Comparison of ENCODE assay signal across 8 cellular contexts in the genomic region with DNA sequence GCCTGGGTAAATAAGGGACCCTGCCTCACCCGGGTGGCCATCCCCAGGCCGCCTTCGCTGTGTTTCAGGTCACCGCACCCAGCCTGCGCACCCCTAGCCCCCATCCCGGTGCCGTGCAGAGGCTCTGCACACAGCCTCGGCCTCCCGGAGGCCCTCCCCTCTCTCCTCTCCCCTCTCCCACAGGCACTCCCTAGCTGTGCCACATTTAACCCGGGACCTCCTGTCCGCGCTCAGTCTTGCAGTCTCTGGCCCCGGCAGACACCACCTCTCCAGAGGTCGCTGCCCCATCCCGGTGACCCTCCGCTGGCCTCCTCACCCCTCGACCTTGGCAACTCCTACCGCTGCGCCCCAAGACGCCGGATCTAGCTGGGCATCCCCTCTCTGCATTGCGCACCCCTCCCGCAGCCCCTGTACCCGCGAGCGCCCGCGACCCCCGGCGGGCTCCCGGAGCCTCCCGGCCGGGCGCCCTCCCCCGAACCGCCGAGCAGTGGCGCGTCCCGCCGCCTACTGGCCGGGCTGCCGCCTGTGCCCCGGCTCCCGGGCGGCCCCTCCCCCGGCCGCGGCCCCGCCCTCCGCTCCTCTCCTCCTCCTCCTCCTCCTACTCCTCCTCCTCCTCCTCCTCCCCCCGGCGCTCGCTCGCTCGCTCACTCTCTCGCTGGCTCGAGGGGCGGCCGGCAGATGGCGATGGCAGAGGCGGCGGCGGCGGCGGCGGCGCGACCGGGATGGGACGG. TPM values are rescaled to one million over a fixed set of nuclear protein-coding genes. Genes with fewer than 3 reads are reported as not detected.
A peak's percentile ranks its signal among the peaks of the same experiment; 100 is the strongest.
DNase-seq lines count a peak whose midpoint lies in the region; ATAC-seq, FAIRE-seq and TF ChIP-seq lines count a peak whose summit lies in the region.

Gene TMEM132B (plus strand): TSS at position 647 of the 731 bp plus-strand sequence.

- H3K9me3 Mint-ChIP-seq in activated CD4-positive, alpha-beta T cell treated with anti-CD3 and anti-CD28 coated beads, Interleukin-2, amount 10 ng/mL, durations not matched to agents 24 days and 14 days, result no peaks in the 10 kb centered on the region

- peak; percentile 41 for TF ChIP-seq CTCF in mucosa of descending colon (IDR thresholded peaks at IDR 0.05)

- H3K36me3 Mint-ChIP-seq in activated CD4-positive, alpha-beta T cell treated with anti-CD3 and anti-CD28 coated beads, Interleukin-2, amount 10 ng/mL, durations not matched to agents 24 days and 14 days (ENCODE audit: low read depth), result no peaks in the 10 kb centered on the region

- no peak within 1 kb of the TSS for H3K4me3 ChIP-seq in mucosa of descending colon

- H3K36me3 ChIP-seq in mucosa of descending colon (ENCODE audit: low read depth), result no peaks in the 10 kb centered on the region

- H3K27ac ChIP-seq in temporal lobe (ENCODE audit: low read depth, low read length), result peak within 1 kb of the TSS; percentile 27

- H3K27ac Mint-ChIP-seq in activated CD4-positive, alpha-beta T cell treated with anti-CD3 and anti-CD28 coated beads, Interleukin-2, amount 10 ng/mL, durations not matched to agents 24 days and 14 days, result no peak within 1 kb of the TSS

- no peaks in the 10 kb centered on the region for H3K9me3 ChIP-seq in mucosa of descending colon

- peaks cover 12% of the 10 kb centered on the region for H3K4me1 ChIP-seq in mucosa of descending colon (ENCODE audit: low read depth)

- no peak for FAIRE-seq in H54 (lab: Jason Lieb, UNC)

- DNase-seq in EH (ENCODE audit: low read depth) (peak; percentile 84), H54 (ENCODE audit: insufficient read length, low spot score) (peak; percentile 80), NCI-H1930 (lab: John Stamatoyannopoulos, UW) (peak; percentile 68 to 80), erythroblast (lab: John Stamatoyannopoulos, UW) (peak; percentile 75 to 84), mucosa of descending colon (peak; percentile 77 to 87 (median 80)), NK-92 (lab: John Stamatoyannopoulos, UW; ENCODE audit: unreplicated experiment) (no peak)
- peak; percentile 85 for DNase-seq in activated CD4-positive, alpha-beta T cell treated with anti-CD3 and anti-CD28 coated beads, Interleukin-2, amount 10 ng/mL, durations not matched to agents 24 days and 14 days

- peaks cover 14% of the 10 kb centered on the region for H3K4me1 Mint-ChIP-seq in activated CD4-positive, alpha-beta T cell treated with anti-CD3 and anti-CD28 coated beads, Interleukin-2, amount 10 ng/mL, durations not matched to agents 24 days and 14 days

- intact Hi-C loops in activated CD4-positive, alpha-beta T cell treated with anti-CD3 and anti-CD28 coated beads, Interleukin-2, amount 10 ng/mL, durations not matched to agents 24 days and 14 days (cut with micrococcal nuclease), result no loop called here
- intact Hi-C loops in mucosa of descending colon (cut with DNase I, micrococcal nuclease), result no loop called here

- peak; percentile 93 for ATAC-seq in mucosa of descending colon

- peak; percentile 26; the same call in 1 of the 2 replicates for TF ChIP-seq POLR2A in H54 (IDR thresholded peaks at IDR 0.05; ENCODE audit: low read depth, low read length)
- TF ChIP-seq POLR2A in erythroblast (IDR thresholded peaks at IDR 0.05; ENCODE audit: low read length), result no peak

- peak within 1 kb of the TSS; percentile 61 for H3K4me3 Mint-ChIP-seq in activated CD4-positive, alpha-beta T cell treated with anti-CD3 and anti-CD28 coated beads, Interleukin-2, amount 10 ng/mL, durations not matched to agents 24 days and 14 days

- H3K27me3 Mint-ChIP-seq in activated CD4-positive, alpha-beta T cell treated with anti-CD3 and anti-CD28 coated beads, Interleukin-2, amount 10 ng/mL, durations not matched to agents 24 days and 14 days, result peaks cover 64% of the 10 kb centered on the region

RNA-seq across cellular contexts. Expression of gene TMEM132B, which starts in this region (rescaled TPM):
- total RNA-seq in activated CD4-positive, alpha-beta T cell treated with anti-CD3 and anti-CD28 coated beads, Interleukin-2, amount 10 ng/mL, durations not matched to agents 24 days and 14 days, result not detected in 2 replicates
- total RNA-seq in mucosa of descending colon (1 to 10 TPM in 1 of 3 donors, under 1 TPM in 2; 0.20 to 4.1 (median 0.41) TPM), temporal lobe (58.0 TPM)

Comparison
In these comparisons a context has a peak if more than half of its experiments do, and no peak if none do; other contexts are left out.
1. RNA of gene TMEM132B (total RNA-seq): 58.0 TPM in temporal lobe (single experiment); 0.20 to 4.1 TPM in mucosa of descending colon and not detected in activated CD4-positive, alpha-beta T cell treated with anti-CD3 and anti-CD28 coated beads, Interleukin-2, amount 10 ng/mL, durations not matched to agents 24 days and 14 days; every median in the first group is over 10 times any median in the second.
2. Peak in DNase-seq in activated CD4-positive, alpha-beta T cell treated with anti-CD3 and anti-CD28 coated beads, Interleukin-2, amount 10 ng/mL, durations not matched to agents 24 days and 14 days; RNA of the gene not detected or under 1 TPM.